2 cellular contexts compared by ENCODE assay signal in the genomic region with DNA sequence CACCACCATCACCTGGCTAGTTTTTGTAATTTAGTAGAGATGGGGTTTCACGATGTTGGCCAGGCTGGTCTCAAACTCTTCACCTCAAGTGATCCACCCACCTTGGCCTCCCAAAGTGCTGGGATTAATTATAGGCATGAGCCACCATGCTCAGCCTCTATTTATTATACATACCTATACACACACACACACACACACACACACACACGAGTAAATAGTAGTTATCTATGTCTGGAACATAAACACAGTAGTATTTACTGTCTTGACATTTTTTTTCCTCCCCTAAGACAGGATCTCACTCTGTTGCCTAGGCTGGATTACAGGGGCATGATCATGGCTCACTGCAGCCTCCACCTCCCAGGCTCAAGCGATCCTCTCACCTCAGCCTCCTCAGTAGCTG. TPM values are rescaled to one million over a fixed set of nuclear protein-coding genes. Genes with fewer than 3 reads are reported as not detected.
"Had no signal": no experiment of that assay in that cellular context is flagged by ENCODE, and none has a peak within 500 bp of the region (broad histone marks: within the 10 kb centered on the region; RNA-seq: fewer than 3 reads in every experiment).

No MANE protein-coding gene starts in this region.

RNA-seq across cellular contexts. Expression of gene DHH, which starts 42.4 kb away (rescaled TPM):
- total RNA-seq: M059J, MCF 10A had no signal
